26 cellular contexts compared by ENCODE assay signal in genomic region chr16:6113749-6114148, GRCh38.
"Had no signal": no experiment of that assay in that cellular context is flagged by ENCODE, and none has a peak within 500 bp of the region (broad histone marks: within the 10 kb centered on the region; RNA-seq: fewer than 3 reads in every experiment).

No MANE protein-coding gene starts in this region.

- H3K4me2 ChIP-seq: KMS-11, PC-9 had no signal

- H3K4me3 ChIP-seq: PC-9, SJCRH30, SK-N-MC had no signal

- H3K9ac ChIP-seq: KMS-11 had no signal

- DNase-seq: Karpas-422, NCI-H1048, NCI-H1092 treated with DMSO at 0.1 percent for 48 hours, NCI-H1417 treated with DMSO at 0.1 percent for 48 hours, NCI-H1436 treated with DMSO at 0.1 percent for 48 hours, NCI-H1694 treated with DMSO at 0.1 percent for 48 hours, NCI-H187 treated with DMSO at 0.1 percent for 48 hours, NCI-H2029, NCI-H2081, NCI-H2171 treated with DMSO at 0.1 percent for 48 hours, NCI-H345, NCI-H446, NCI-H524, NCI-H526, NCI-H69, NCI-H748 treated with DMSO at 0.1 percent for 48 hours, NCI-H82, PC-9, SHP77, SIG-M5, SJCRH30, T-cell had no signal

- H3K4me1 ChIP-seq: SJCRH30 had no signal

- H3K27ac ChIP-seq: KMS-11, PC-9, RWPE1, SJCRH30, SK-N-MC had no signal

- FAIRE-seq: RCC 7860 had no signal

- H3K36me3 ChIP-seq: SJCRH30 had no signal

- H2AFZ ChIP-seq: PC-9 had no signal

- H3K27me3 ChIP-seq: SJCRH30 had no signal

- H3K9me3 ChIP-seq: SJCRH30 had no signal
